13 cellular contexts compared by ENCODE assay signal in the genomic region with DNA sequence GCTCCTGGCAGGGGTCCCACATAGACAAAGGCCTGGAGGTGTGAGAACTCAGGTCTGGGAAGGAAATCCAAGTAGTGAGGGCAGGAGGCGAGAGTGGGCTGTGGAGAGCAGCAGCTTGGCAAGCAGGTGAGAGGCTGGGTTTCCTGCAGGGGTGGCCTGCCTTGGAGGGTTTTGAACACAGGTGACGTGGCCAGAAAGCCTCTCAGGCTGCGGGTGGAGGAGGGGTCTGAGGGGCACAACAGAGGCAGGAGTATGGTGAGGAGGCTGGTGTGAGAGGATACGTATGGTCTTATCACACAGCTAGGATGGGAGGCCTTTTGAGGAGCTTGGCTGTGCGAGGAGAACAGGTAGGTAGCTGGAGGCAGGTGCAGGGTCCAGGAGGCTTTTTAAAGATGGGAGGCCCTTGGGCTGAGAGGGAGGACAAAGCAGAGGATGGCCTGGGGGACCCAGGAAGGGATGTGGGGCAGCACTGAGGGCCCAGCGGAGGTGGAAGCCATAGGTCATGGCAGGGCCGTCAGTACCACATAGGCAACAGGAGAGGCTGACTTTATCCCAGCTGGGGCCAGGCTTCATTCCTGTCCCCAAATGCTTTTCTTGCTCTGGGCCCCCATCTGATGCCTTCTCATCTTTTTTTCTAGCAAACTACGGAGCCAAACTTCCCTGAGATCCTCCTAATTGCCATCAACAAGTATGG.
"Had no signal": no experiment of that assay in that cellular context is flagged by ENCODE, and none has a peak within 500 bp of the region (broad histone marks: within the 10 kb centered on the region; RNA-seq: fewer than 3 reads in every experiment).

No MANE protein-coding gene starts in this region.

- H3K27ac ChIP-seq: foreskin keratinocyte, left lung, pancreas, sigmoid colon, thyroid gland had no signal

- H3K27me3 Mint-ChIP-seq: activated B cell treated with CpG ODN at 0.5 μM for 24 hours had no signal

- H3K9me3 Mint-ChIP-seq: activated B cell treated with CpG ODN at 0.5 μM for 24 hours; activated naive CD4-positive, alpha-beta T cell treated with anti-CD3 and anti-CD28 coated beads, Interleukin-2, amount 50 U/mL, for 72 hours; activated T-helper 1 cell treated with anti-CD3 and anti-CD28 coated beads, Interleukin-12 subunit alpha, Interleukin-12 subunit beta, Interleukin-2, Interleukin-4 antibody, amounts not matched to agents 30 ng/mL and 10 ng/mL and 1 ng/mL, durations not matched to agents 14 hours and 24 hours and 36 hours had no signal

- H3K4me3 ChIP-seq: left lung, pancreas, sigmoid colon, thyroid gland had no signal

- ATAC-seq: activated naive CD4-positive, alpha-beta T cell treated with anti-CD3 and anti-CD28 coated beads, Interleukin-2, amount 50 U/mL, for 72 hours; foreskin keratinocyte; left lung had no signal

- H3K36me3 Mint-ChIP-seq: activated naive CD4-positive, alpha-beta T cell treated with anti-CD3 and anti-CD28 coated beads, Interleukin-2, amount 50 U/mL, for 72 hours had no signal

- H3K4me1 ChIP-seq: foreskin keratinocyte, left lung, pancreas, sigmoid colon, thyroid gland had no signal

- H3K27ac Mint-ChIP-seq: activated B cell treated with CpG ODN at 0.5 μM for 24 hours; activated T-helper 1 cell treated with anti-CD3 and anti-CD28 coated beads, Interleukin-12 subunit alpha, Interleukin-12 subunit beta, Interleukin-2, Interleukin-4 antibody, amounts not matched to agents 30 ng/mL and 10 ng/mL and 1 ng/mL, durations not matched to agents 14 hours and 24 hours and 36 hours had no signal

- H3K9me3 ChIP-seq: left lung, pancreas, sigmoid colon, thyroid gland had no signal

- H3K36me3 ChIP-seq: pancreas, sigmoid colon, thyroid gland had no signal

- H3K27me3 ChIP-seq: foreskin keratinocyte, left lung, pancreas, sigmoid colon, thyroid gland had no signal

- DNase-seq: activated B cell treated with CpG ODN at 0.5 μM for 24 hours; activated CD4-positive, alpha-beta T cell treated with anti-CD3 and anti-CD28 coated beads for 4 hours; activated gamma-delta T cell treated with Interleukin-2 at 50 U/mL for 16 hours; amniotic stem cell; foreskin keratinocyte; left lung; pancreas; sigmoid colon; stimulated activated CD4-positive, alpha-beta T cell treated with anti-CD3 and anti-CD28 coated beads, Interleukin-4, amount 100 ng/mL, for 4 hours; stimulated activated naive CD4-positive, alpha-beta T cell treated with Interleukin-2 at 50 U/mL for 16 hours; thyroid gland had no signal

- H3K4me3 Mint-ChIP-seq: activated B cell treated with CpG ODN at 0.5 μM for 24 hours; activated T-helper 1 cell treated with anti-CD3 and anti-CD28 coated beads, Interleukin-12 subunit alpha, Interleukin-12 subunit beta, Interleukin-2, Interleukin-4 antibody, amounts not matched to agents 30 ng/mL and 10 ng/mL and 1 ng/mL, durations not matched to agents 14 hours and 24 hours and 36 hours had no signal
